13 cellular contexts compared by ENCODE assay signal in the genomic region with DNA sequence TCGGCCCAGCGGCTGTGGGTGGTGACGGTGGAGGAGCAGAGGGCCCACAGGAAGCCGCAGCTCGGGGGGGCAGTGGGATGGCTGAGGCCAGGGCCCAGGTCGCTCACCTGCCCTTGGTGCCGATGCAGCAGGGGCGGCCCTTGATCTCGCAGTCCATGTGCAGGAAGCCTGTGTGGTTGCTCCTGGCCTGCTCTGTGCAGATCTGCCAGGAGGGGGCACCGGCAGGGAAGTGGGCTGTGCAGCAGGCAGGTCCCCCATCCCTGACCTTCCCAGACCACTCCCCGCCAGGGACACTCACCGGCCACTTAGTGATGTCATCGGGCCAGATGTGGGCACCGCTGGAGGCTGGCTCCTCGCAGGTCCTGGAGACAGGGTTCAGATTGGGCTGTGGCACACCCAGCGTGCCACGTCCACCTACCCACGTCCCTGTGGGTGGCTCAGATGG. TPM values are rescaled to one million over a fixed set of nuclear protein-coding genes. Genes with fewer than 3 reads are reported as not detected.
DNase-seq lines count a peak whose midpoint lies in the region; ATAC-seq and TF ChIP-seq lines count a peak whose summit lies in the region.
"Had no signal": no experiment of that assay in that cellular context is flagged by ENCODE, and none has a peak within 500 bp of the region (broad histone marks: within the 10 kb centered on the region; RNA-seq: fewer than 3 reads in every experiment).

No MANE protein-coding gene starts in this region.

- H3K27me3 ChIP-seq in AG04450 (ENCODE audit: control insufficient read depth, insufficient read depth, low read length), result no peaks in the 10 kb centered on the region

- H3K9me3 ChIP-seq in AG04450 (ENCODE audit: control insufficient read depth, insufficient read depth, low read length) (no peaks in the 10 kb centered on the region), T-helper 17 cell (ENCODE audit: control insufficient read depth, low read length, poor library complexity, severe bottlenecking) (no peaks in the 10 kb centered on the region)

- no peak overlapping the region for H3K4me3 ChIP-seq in AG04450 (ENCODE audit: low read depth, low read length)
- H3K4me3 ChIP-seq: PC-9 had no signal

- no peak overlapping the region for H3K27ac ChIP-seq in AG04450 (ENCODE audit: low read depth, low read length)
- H3K27ac ChIP-seq: PC-9 had no signal

- DNase-seq in AG04450 (ENCODE audit: low read depth, low spot score), result no peak
- DNase-seq in GM10248 (ENCODE audit: extremely low spot score), result no peak
- DNase-seq in T-helper 17 cell, result no peak
- DNase-seq in kidney tubule cell (ENCODE audit: low spot score), result peak; percentile 27
- DNase-seq: effector memory CD8-positive, alpha-beta T cell; Karpas-422; PC-9; stimulated activated CD4-positive, alpha-beta T cell treated with anti-CD3 and anti-CD28 coated beads, Interleukin-4, amount 100 ng/mL, for 24 hours had no signal

- CTCF ChIA-PET in AG04450 (lab: Charles Lee) (no interaction called here), GM10248 (lab: Yijun Ruan, JAX) (interaction anchor here (1.4 to 4.7 kb wide), 4 partner anchors 12 to 33 kb away, joined by 3 to 25 read pairs (median 5); no protein-coding TSS in a partner anchor)

- peaks cover 5% of the 10 kb centered on the region for H3K36me3 Mint-ChIP-seq in T-helper 17 cell (ENCODE audit: low read depth)

- peaks cover 6% of the 10 kb centered on the region for H3K4me1 Mint-ChIP-seq in T-helper 17 cell
- H3K4me1 Mint-ChIP-seq: mesothelial cell of epicardium had no signal

- TF ChIP-seq CTCF in AG04450 (IDR thresholded peaks at IDR 0.05; ENCODE audit: low read depth, low read length) (peak; percentile 42), GM10248 (IDR thresholded peaks at IDR 0.05; ENCODE audit: control extremely low read depth, extremely low read depth, low read depth, missing control alignments) (peak; percentile 24)

- no peaks in the 10 kb centered on the region for H3K27me3 Mint-ChIP-seq in T-helper 17 cell
- H3K27me3 Mint-ChIP-seq: effector memory CD8-positive, alpha-beta T cell had no signal

- POLR2A ChIA-PET in AG04450 (lab: Yijun Ruan, JAX), result interaction anchor here (1.6 kb wide), 1 partner anchor 25 kb away, joined by 3 read pairs; no protein-coding TSS in a partner anchor
- POLR2A ChIA-PET in GM10248 (lab: Yijun Ruan, JAX), result no interaction called here

- no peak overlapping the region for H3K4me3 Mint-ChIP-seq in T-helper 17 cell
- H3K4me3 Mint-ChIP-seq: effector memory CD8-positive, alpha-beta T cell; mesothelial cell of epicardium had no signal

- ATAC-seq in T-helper 17 cell (peak; percentile 44), GM19324 (IDR thresholded peaks at IDR 0.05; ENCODE audit: low FRiP score, unreplicated experiment) (no peak), HG03175 (IDR thresholded peaks at IDR 0.05; ENCODE audit: unreplicated experiment) (no peak), HG02870 (IDR thresholded peaks at IDR 0.05; ENCODE audit: unreplicated experiment) (no peak), GM21786 (IDR thresholded peaks at IDR 0.05; ENCODE audit: unreplicated experiment) (no peak)
- ATAC-seq: effector memory CD8-positive, alpha-beta T cell had no signal

- H3K27ac Mint-ChIP-seq in T-helper 17 cell, result no peak overlapping the region
- H3K27ac Mint-ChIP-seq: mesothelial cell of epicardium had no signal

RNA-seq across cellular contexts. Expression of a gene that starts 6.2 kb away (rescaled TPM):
- 0.12 TPM in 1 of 2 replicates, not detected in the other for polyA plus RNA-seq in AG04450 (2011; rRNA removed)
- not detected in 2 replicates for polyA minus RNA-seq in AG04450 (2011; rRNA and poly(A)+ RNA removed)
- not detected for total RNA-seq in T-helper 17 cell
- total RNA-seq: PC-9 had no signal

RNA-seq across cellular contexts. Expression of a gene that starts 20.6 kb away (rescaled TPM):
- 14.2 and 14.5 TPM in 2 replicates for polyA plus RNA-seq in AG04450 (2011; rRNA removed)
- 58.9 and 64.2 TPM in 2 replicates for polyA minus RNA-seq in AG04450 (2011; rRNA and poly(A)+ RNA removed)
- total RNA-seq in T-helper 17 cell, result 10 to 100 TPM; 29.1 to 38.9 TPM

RNA-seq across cellular contexts. Expression of a gene that starts 27.7 kb away (rescaled TPM):
- 5.4 and 8.7 TPM in 2 replicates for polyA plus RNA-seq in AG04450 (2011; rRNA removed)
- 6.8 and 7.7 TPM in 2 replicates for polyA minus RNA-seq in AG04450 (2011; rRNA and poly(A)+ RNA removed)
- 10 to 100 TPM; 38.3 to 48.7 TPM for total RNA-seq in T-helper 17 cell
